ENCODE assay signal across 7 cellular contexts in the genomic region with DNA sequence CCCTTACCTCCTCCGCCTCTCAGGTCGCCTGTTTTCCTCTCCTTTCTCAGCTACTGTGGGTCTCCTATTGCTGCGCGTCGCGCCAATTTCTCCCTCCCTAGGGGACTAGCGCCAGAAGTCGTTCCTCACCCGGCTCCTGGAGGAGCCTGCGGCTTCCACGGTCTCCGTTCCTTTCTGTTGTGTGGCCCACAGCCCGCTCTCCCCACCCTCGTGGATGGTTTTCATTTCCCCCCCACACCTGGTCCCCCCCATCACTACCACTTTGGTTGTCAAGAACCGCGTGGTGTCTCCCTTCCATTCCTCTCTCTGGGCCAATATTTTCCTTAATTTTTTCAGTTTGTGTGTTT. TPM values are rescaled to one million over a fixed set of nuclear protein-coding genes. Genes with fewer than 3 reads are reported as not detected.
A peak's percentile ranks its signal among the peaks of the same experiment; 100 is the strongest.
DNase-seq lines count a peak whose midpoint lies in the region; ATAC-seq, FAIRE-seq and TF ChIP-seq lines count a peak whose summit lies in the region.

No MANE protein-coding gene starts in this region.

- 0% methylated on average over 6 of the region's 16 CpGs; no CpG with 5 or more reads in 1 of the 2 experiments for whole genome bisulfite sequencing in IMR-90 (ENCODE audit: extremely low coverage in 2 of 2, insufficient read length in 1 of 2), 2 experiments
- WGBS in spleen, 5 donors: 0 to 1% (median 0%) methylated on average over 15 to 16 of the region's 16 CpGs

- dilution Hi-C loops in IMR-90 (cut with HindIII; ENCODE audit: low sequenced_read_pairs, unreplicated experiment): no loop called here

- in situ Hi-C loops in IMR-90 (cut with MboI; ENCODE audit: low sequenced_read_pairs): no loop called here

- H2BK5ac ChIP-seq in IMR-90 (ENCODE audit: low read depth, low read length, poor library complexity, severe bottlenecking): peak overlapping the region; percentile 82

- H3K27me3 ChIP-seq in IMR-90 (ENCODE audit: control insufficient read depth, insufficient read depth, low read length) (no peaks in the 10 kb centered on the region), ascending aorta (no peaks in the 10 kb centered on the region), spleen (replicated peaks in 1 of 7) (no peaks in the 10 kb centered on the region)

- H3K4me2 ChIP-seq in IMR-90 (ENCODE audit: low read depth, low read length): peak overlapping the region; percentile 60

- H2AK9ac ChIP-seq in IMR-90 (replicated peaks; ENCODE audit: low read depth, low read length, poor library complexity): peak overlapping the region; percentile 98

- DNase-seq in GM12892 (ENCODE audit: insufficient read length) (peak; percentile 34), IMR-90 (peak; percentile 17), ascending aorta (ENCODE audit: low spot score in 2 of 2) (peak in 1 of 2 donors; percentile 15), spleen (no peak)
- no peak for DNase-seq in central memory CD4-positive, alpha-beta T cell

- H3K14ac ChIP-seq in IMR-90 (replicated peaks; ENCODE audit: low read depth, low read length): peak overlapping the region; percentile 92

- H2BK120ac ChIP-seq in IMR-90 (ENCODE audit: low read depth, low read length): peak overlapping the region; percentile 68

- peak overlapping the region; percentile 36 to 79; a peak in 2 of 4 replicates for H4K8ac ChIP-seq in IMR-90 (ENCODE audit: low read depth in 2 of 2, low read length in 2 of 2)

- H3K27ac ChIP-seq in IMR-90 (ENCODE audit: insufficient read depth, low read length) (peak overlapping the region; percentile 73), ascending aorta (peak overlapping the region; percentile 90 to 98), spleen (peak overlapping the region; percentile 89 to 99 (median 98))

- POLR2A ChIA-PET in IMR-90 (lab: Charles Lee; ENCODE audit: unreplicated experiment): no interaction called here

- peak overlapping the region; percentile 85 for H3K56ac ChIP-seq in IMR-90 (ENCODE audit: extremely low read depth, insufficient read depth, low read length)

- H3K18ac ChIP-seq in IMR-90 (ENCODE audit: low read depth, low read length): no peak overlapping the region; the same call in 1 of the 2 replicates

- H3K9me1 ChIP-seq in IMR-90 (ENCODE audit: insufficient read depth, low read length): peaks cover 3% of the 10 kb centered on the region

- no TSS peak for BruUV-seq in IMR-90 (replicated peaks; lab: Mats Ljungman, UMichigan)

- peak overlapping the region; percentile 80 for H3K9ac ChIP-seq in IMR-90 (ENCODE audit: low read depth, low read length)

- intact Hi-C loops in IMR-90 (cut with micrococcal nuclease) (loop anchor here (1.0 to 5.0 kb wide), 6 partner anchors 26 to 186 kb away; no protein-coding TSS in a partner anchor), ascending aorta (cut with DNase I) (loop anchor here (2.0 to 5.0 kb wide), 7 partner anchors 41 to 1704 kb away; a partner anchor contains a TSS), spleen (cut with DNase I; ENCODE audit: low total_unique reads) (no loop called here)

- peak overlapping the region; percentile 98 for H2AFZ ChIP-seq in IMR-90 (replicated peaks; ENCODE audit: low read length, poor library complexity)

- peaks cover 16 to 57% of the 10 kb centered on the region in 2 experiments; a peak in 3 of 4 replicates for H3K79me1 ChIP-seq in IMR-90 (ENCODE audit: low read depth in 1 of 2, low read length in 2 of 2)

- no peaks in the 10 kb centered on the region for H4K20me1 ChIP-seq in IMR-90 (ENCODE audit: insufficient read depth, low read length)

- no peak for TF ChIP-seq POLR2A in GM12892 (IDR thresholded peaks at IDR 0.05; ENCODE audit: low read depth, low read length)
- peak; percentile 19; the same call in 1 of the 2 replicates for TF ChIP-seq POLR2A in IMR-90 (IDR thresholded peaks at IDR 0.05; ENCODE audit: low read depth, low read length)
- no peak for TF ChIP-seq POLR2A in spleen (IDR thresholded peaks at IDR 0.05)

- H3K4me3 ChIP-seq in IMR-90 (ENCODE audit: insufficient read depth, low read depth, low read length) (peak overlapping the region; percentile 80), ascending aorta (peak overlapping the region; percentile 93 to 98), iPS-18c (ENCODE audit: insufficient read depth, low read depth, low read length) (peak overlapping the region; percentile 97), spleen (peak overlapping the region; percentile 74 to 97 (median 94))

- peak overlapping the region; percentile 26; the same call in 1 of the 3 replicates for H2BK15ac ChIP-seq in IMR-90 (ENCODE audit: low read depth, low read length)

- peaks cover 5% of the 10 kb centered on the region; the same call in 1 of the 2 replicates for H3K4me1 ChIP-seq in IMR-90 (ENCODE audit: control insufficient read depth, insufficient read depth, low read length)
- peaks cover 11 to 29% of the 10 kb centered on the region in 2 donors for H3K4me1 ChIP-seq in ascending aorta
- peaks cover 38 to 85% (median 69%) of the 10 kb centered on the region in 6 donors for H3K4me1 ChIP-seq in spleen

- TF ChIP-seq RAD21 in IMR-90 (IDR thresholded peaks at IDR 0.05; ENCODE audit: low read length): no peak

- ATAC-seq in GM21447 (IDR thresholded peaks at IDR 0.05; ENCODE audit: unreplicated experiment): peak; percentile 23
- ATAC-seq in IMR-90 (ENCODE audit: low read depth): no peak; the same call in 1 of the 2 replicates

- no peaks in the 10 kb centered on the region for H3K9me3 ChIP-seq in IMR-90 (ENCODE audit: control insufficient read depth, insufficient read depth, low read length)
- H3K9me3 ChIP-seq in ascending aorta: no peaks in the 10 kb centered on the region
- no peaks in the 10 kb centered on the region for H3K9me3 ChIP-seq in iPS-18c (ENCODE audit: control insufficient read depth, insufficient read depth, low read length)
- H3K9me3 ChIP-seq in spleen: no peaks in the 10 kb centered on the region

- H3K4ac ChIP-seq in IMR-90 (ENCODE audit: low read depth, low read length): peak overlapping the region; percentile 89

- CTCF ChIA-PET in IMR-90 (lab: Yijun Ruan, JAX): interaction anchor here (0.6 to 1.5 kb wide), 7 partner anchors 12 to 184 kb away, joined by 3 to 4 read pairs (median 3); a partner anchor contains a TSS

- H3K36me3 ChIP-seq in IMR-90 (ENCODE audit: control insufficient read depth, insufficient read depth, low read length) (peaks cover 4% of the 10 kb centered on the region; the same call in 1 of the 2 replicates), ascending aorta (no peaks in the 10 kb centered on the region), spleen (peaks cover 0 to 23% (median 0%) of the 10 kb centered on the region in 6 donors)

- H2AK5ac ChIP-seq in IMR-90 (ENCODE audit: low read depth, low read length): peak overlapping the region; percentile 73

- FAIRE-seq in GM12892 (lab: Jason Lieb, UNC): no peak

- TF ChIP-seq CTCF in IMR-90 (conservative IDR thresholded peaks at IDR 0.05; ENCODE audit: low read depth, low read length) (no peak), ascending aorta (IDR thresholded peaks at IDR 0.05) (no peak), spleen (IDR thresholded peaks at IDR 0.05 in 8 of 11, conservative IDR thresholded peaks at IDR 0.05 in 3 of 11) (no peak)

- peak overlapping the region; percentile 79 for H4K91ac ChIP-seq in IMR-90 (ENCODE audit: insufficient read depth, low read depth, low read length)

- H4K5ac ChIP-seq in IMR-90 (ENCODE audit: low read depth, low read length): peak overlapping the region; percentile 20; the same call in 1 of the 2 replicates

- H2BK20ac ChIP-seq in IMR-90 (ENCODE audit: low read depth, low read length): no peak overlapping the region

- peak overlapping the region; percentile 80 for H3K23ac ChIP-seq in IMR-90 (ENCODE audit: low read depth, low read length)

TF ChIP-seq in IMR-90, 13 proteins besides CTCF, POLR2A, EP300 and RAD21:
- TF ChIP-seq FOS (IDR thresholded peaks at IDR 0.05; ENCODE audit: low read depth, low read length): no peak
- no peak; the same call in 1 of the 2 replicates for TF ChIP-seq MXI1 (IDR thresholded peaks at IDR 0.05; ENCODE audit: borderline replicate concordance, low read depth, low read length)
- no peak for TF ChIP-seq MAZ (IDR thresholded peaks at IDR 0.05; ENCODE audit: borderline replicate concordance, low read depth, low read length)
- TF ChIP-seq, protein P1, sequence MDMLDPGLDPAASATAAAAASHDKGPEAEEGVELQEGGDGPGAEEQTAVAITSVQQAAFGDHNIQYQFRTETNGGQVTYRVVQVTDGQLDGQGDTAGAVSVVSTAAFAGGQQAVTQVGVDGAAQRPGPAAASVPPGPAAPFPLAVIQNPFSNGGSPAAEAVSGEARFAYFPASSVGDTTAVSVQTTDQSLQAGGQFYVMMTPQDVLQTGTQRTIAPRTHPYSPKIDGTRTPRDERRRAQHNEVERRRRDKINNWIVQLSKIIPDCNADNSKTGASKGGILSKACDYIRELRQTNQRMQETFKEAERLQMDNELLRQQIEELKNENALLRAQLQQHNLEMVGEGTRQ (IDR thresholded peaks at IDR 0.05; ENCODE audit: low read depth, low read length): no peak
- TF ChIP-seq BHLHE40 (IDR thresholded peaks at IDR 0.05; ENCODE audit: low read depth, low read length): no peak
- no peak for TF ChIP-seq CEBPB (IDR thresholded peaks at IDR 0.05; ENCODE audit: low read depth, low read length)
- TF ChIP-seq NFE2L2 (IDR thresholded peaks at IDR 0.05; ENCODE audit: low read depth, low read length): no peak
- TF ChIP-seq CHD1 (IDR thresholded peaks at IDR 0.05; ENCODE audit: low read depth, low read length): no peak

RNA-seq across cellular contexts. Expression of a gene that starts 0.5 kb away (rescaled TPM):
- polyA plus RNA-seq in GM12892 (2012; ENCODE audit: missing spikeins): 7.7 TPM
- 25.5 and 32.8 TPM in 2 replicates for total RNA-seq in IMR-90 (2012; rRNA removed)
- 14.6 and 15.4 TPM in 2 replicates for polyA plus RNA-seq in IMR-90 (2012; rRNA removed)
- 5.6 and 7.6 TPM in 2 replicates for polyA plus RNA-seq in IMR-90 (2012; cell fraction: cytosol; rRNA removed)
- 8.0 and 21.3 TPM in 2 replicates for polyA plus RNA-seq in IMR-90 (2012; cell fraction: nucleus; rRNA removed; ENCODE audit: low replicate concordance)
- 125 TPM for total RNA-seq in ascending aorta
- total RNA-seq in spleen: 10 to 100 TPM; 28.8 to 40.5 (median 31.9) TPM
- polyA plus RNA-seq in spleen: 1 to 10 TPM; 7.5 to 8.6 (median 8.1) TPM

RNA-seq across cellular contexts. Expression of a gene that starts 0.7 kb away (rescaled TPM):
- 20.8 TPM for polyA plus RNA-seq in GM12892 (2012; ENCODE audit: missing spikeins)
- total RNA-seq in IMR-90 (2012; rRNA removed) (13.3 and 22.8 TPM in 2 replicates), ascending aorta (1.6 TPM), spleen (10 to 100 TPM in 1 of 7 donors, 1 to 10 TPM in 6; 7.2 to 11.9 (median 8.7) TPM)
- polyA plus RNA-seq in IMR-90 (2012; rRNA removed) (13.7 and 15.7 TPM in 2 replicates), spleen (10 to 100 TPM in 1 of 3 donors, 1 to 10 TPM in 2; 7.4 to 10.2 (median 9.2) TPM)
- 5.1 and 6.2 TPM in 2 replicates for polyA plus RNA-seq in IMR-90 (2012; cell fraction: cytosol; rRNA removed)
- polyA plus RNA-seq in IMR-90 (2012; cell fraction: nucleus; rRNA removed; ENCODE audit: low replicate concordance): 4.6 and 8.7 TPM in 2 replicates

RNA-seq across cellular contexts. Expression of a gene that starts 59.7 kb away (rescaled TPM):
- polyA plus RNA-seq in GM12892 (2012; ENCODE audit: missing spikeins): 30.2 TPM
- total RNA-seq in IMR-90 (2012; rRNA removed) (32.5 and 37.6 TPM in 2 replicates), ascending aorta (0.32 TPM), spleen (10 to 100 TPM; 18.7 to 33.1 (median 23.5) TPM)
- polyA plus RNA-seq in IMR-90 (2012; rRNA removed) (25.5 and 26.5 TPM in 2 replicates), spleen (10 to 100 TPM; 12.5 to 15.9 (median 15.0) TPM)
- polyA plus RNA-seq in IMR-90 (2012; cell fraction: cytosol; rRNA removed): 17.3 and 24.6 TPM in 2 replicates
- 9.0 and 16.0 TPM in 2 replicates for polyA plus RNA-seq in IMR-90 (2012; cell fraction: nucleus; rRNA removed; ENCODE audit: low replicate concordance)

Comparison
In these comparisons a context has a peak if more than half of its experiments do, and no peak if none do; other contexts are left out.
1. DNase-seq: peak in GM12892 (single experiment) and IMR-90 (single experiment); none in spleen (single experiment) and central memory CD4-positive, alpha-beta T cell (single experiment).
2. RNA of a gene that starts 59.7 kb away (total RNA-seq): 32.5 to 37.6 TPM in IMR-90 and 18.7 to 33.1 TPM in spleen; 0.32 TPM in ascending aorta (single experiment); every median in the first group is over 10 times any median in the second.
3. Peak in every context shown above with its lines, with median percentiles within 50 percentile points of each other: H3K27ac ChIP-seq and H3K4me3 ChIP-seq.